Comparison of ENCODE assay signal across 8 cellular contexts in the genomic region with DNA sequence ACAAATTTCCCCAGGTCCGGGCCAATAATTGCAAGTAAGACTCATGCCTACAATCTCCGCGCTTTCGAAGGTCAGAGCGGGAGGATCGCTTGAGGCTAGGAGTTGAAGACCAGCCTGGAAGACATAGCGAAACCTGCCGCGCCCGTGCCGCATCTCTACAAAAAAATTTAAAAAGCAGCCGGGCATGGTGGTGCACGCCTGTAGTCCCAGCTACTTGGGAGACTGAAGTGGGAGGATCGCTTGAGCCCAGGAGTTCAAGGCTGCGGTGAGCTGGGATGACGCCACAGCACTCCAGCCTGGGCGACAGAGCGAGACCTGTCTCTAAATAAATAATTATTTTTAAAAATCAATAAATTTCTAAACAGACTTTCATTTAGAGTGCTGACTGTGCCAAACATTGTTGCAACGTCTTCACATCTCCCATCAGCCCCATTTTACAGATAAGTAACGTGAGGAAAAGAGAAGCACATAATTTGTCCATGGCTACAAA. TPM values are rescaled to one million over a fixed set of nuclear protein-coding genes. Genes with fewer than 3 reads are reported as not detected.
DNase-seq lines count a peak whose midpoint lies in the region; ATAC-seq and TF ChIP-seq lines count a peak whose summit lies in the region.

No MANE protein-coding gene starts in this region.

- H3K9me3 ChIP-seq in DOHH2 (ENCODE audit: control insufficient read depth, insufficient read depth, low read length) (peaks cover 7% of the 10 kb centered on the region), breast epithelium (no peaks in the 10 kb centered on the region), mononuclear cell (ENCODE audit: low read depth, low read length) (peaks cover 8% of the 10 kb centered on the region)

- intact Hi-C loops in breast epithelium (cut with DNase I; ENCODE audit: low total_unique reads) = no loop called here
- intact Hi-C loops in posterior cingulate gyrus (cut with DNase I) = no loop called here

- H3K27me3 ChIP-seq in DOHH2 (ENCODE audit: control insufficient read depth, low read length) (peaks cover 26% of the 10 kb centered on the region), breast epithelium (no peaks in the 10 kb centered on the region), mononuclear cell (ENCODE audit: insufficient read depth, low read length) (peaks cover 14% of the 10 kb centered on the region)

- no peak overlapping the region for H3K27ac ChIP-seq in DOHH2 (ENCODE audit: low read depth, low read length)
- peak overlapping the region; percentile 90 for H3K27ac ChIP-seq in breast epithelium

- no peaks in the 10 kb centered on the region for H3K36me3 ChIP-seq in DOHH2 (ENCODE audit: control insufficient read depth, low read length)
- H3K36me3 ChIP-seq in breast epithelium = no peaks in the 10 kb centered on the region

- peak; percentile 5 for ATAC-seq in HG03108 (IDR thresholded peaks at IDR 0.05; ENCODE audit: unreplicated experiment)

- DNase-seq in breast epithelium (ENCODE audit: low spot score in 2 of 2) (no peak), SW 1271 (lab: John Stamatoyannopoulos, UW) (no peak), posterior cingulate gyrus (no peak), hepatic stellate cell (ENCODE audit: low spot score) (no peak), A172 (ENCODE audit: low spot score) (no peak)

- H4K20me1 ChIP-seq in DOHH2 (ENCODE audit: control insufficient read depth, insufficient read depth, low read depth, low read length) = no peaks in the 10 kb centered on the region

- no peaks in the 10 kb centered on the region for H3F3A ChIP-seq in DOHH2 (ENCODE audit: control insufficient read depth, insufficient read depth)

- peak overlapping the region; percentile 80 for H3K4me2 ChIP-seq in DOHH2 (ENCODE audit: low read length)

- TF ChIP-seq CTCF in DOHH2 (IDR thresholded peaks at IDR 0.05; ENCODE audit: low read depth, low read length, poor library complexity, severe bottlenecking) (no peak), breast epithelium (IDR thresholded peaks at IDR 0.05) (no peak)

- H3K79me2 ChIP-seq in DOHH2 (ENCODE audit: control insufficient read depth, low read length) = no peaks in the 10 kb centered on the region

- peaks cover 9% of the 10 kb centered on the region for H3K4me1 ChIP-seq in DOHH2 (ENCODE audit: control insufficient read depth, low read length)
- H3K4me1 ChIP-seq in breast epithelium = no peaks in the 10 kb centered on the region
- peaks cover 13% of the 10 kb centered on the region for H3K4me1 ChIP-seq in mononuclear cell (ENCODE audit: insufficient read depth, low read length)

- no peaks in the 10 kb centered on the region for H3K9me2 ChIP-seq in DOHH2 (replicated peaks; ENCODE audit: control insufficient read depth, low read length)

- TF ChIP-seq POLR2A in breast epithelium (IDR thresholded peaks at IDR 0.05) = no peak

- H3K4me3 ChIP-seq in DOHH2 (ENCODE audit: low read length) = peak overlapping the region; percentile 74
- H3K4me3 ChIP-seq in breast epithelium = peak overlapping the region; percentile 76 to 92 (median 92)
- peak overlapping the region; percentile 49 for H3K4me3 ChIP-seq in mononuclear cell (ENCODE audit: low read length)

RNA-seq across cellular contexts. Expression of gene CFAP43, which starts 0.5 kb away (rescaled TPM):
- total RNA-seq in breast epithelium (1 to 10 TPM in 2 of 3 donors, under 1 TPM in 1; 0.32 to 8.5 (median 3.9) TPM), mononuclear cell (0.10 TPM)
- total RNA-seq in A172 (2014; rRNA removed; shearing (Covaris generic)) = 0.07 and 0.31 TPM in 2 replicates

RNA-seq across cellular contexts. Expression of gene GSTO1, which starts 22.0 kb away (rescaled TPM):
- total RNA-seq in breast epithelium (100 to 1,000 TPM in 1 of 3 donors, 10 to 100 TPM in 2; 81.6 to 123 (median 82.4) TPM), mononuclear cell (60.4 TPM)
- total RNA-seq in A172 (2014; rRNA removed; shearing (Covaris generic)) = 271 and 296 TPM in 2 replicates

RNA-seq across cellular contexts. Expression of gene GSTO2, which starts 36.3 kb away (rescaled TPM):
- total RNA-seq in breast epithelium = 10 to 100 TPM in 2 of 3 donors, under 1 TPM in 1; 0.48 to 22.5 (median 14.1) TPM
- total RNA-seq in mononuclear cell = 0.84 TPM
- total RNA-seq in A172 (2014; rRNA removed; shearing (Covaris generic)) = 0.38 and 5.2 TPM in 2 replicates
